Comparison of ENCODE assay signal across 9 cellular contexts in genomic region chr13:40969169-40969901, GRCh38. TPM values are rescaled to one million over a fixed set of nuclear protein-coding genes. Genes with fewer than 3 reads are reported as not detected.
DNase-seq lines count a peak whose midpoint lies in the region; ATAC-seq and TF ChIP-seq lines count a peak whose summit lies in the region.
"Had no signal": no experiment of that assay in that cellular context is flagged by ENCODE, and none has a peak within 500 bp of the region (broad histone marks: within the 10 kb centered on the region; RNA-seq: fewer than 3 reads in every experiment).

No MANE protein-coding gene starts in this region.

- H3K36me3 Mint-ChIP-seq in Caco-2 (ENCODE audit: insufficient read depth, unreplicated experiment) = peaks cover 32% of the 10 kb centered on the region
- H3K36me3 Mint-ChIP-seq in activated T-helper 2 cell treated with anti-CD3 and anti-CD28 coated beads, Interferon-gamma antibody, Interleukin-2, Interleukin-4, amounts not matched to agents 10 μg/mL and 5 μg/mL and 100 μg/mL, durations not matched to agents 14 hours and 24 hours and 36 hours (ENCODE audit: low read depth) = peaks cover 17% of the 10 kb centered on the region

- TF ChIP-seq CTCF in Caco-2 (IDR thresholded peaks at IDR 0.05; ENCODE audit: insufficient read depth in 1 of 2, low read depth in 1 of 2, low read length in 1 of 2, severe bottlenecking in 1 of 2, unreplicated experiment in 1 of 2) (no peak), GM13977 (IDR thresholded peaks at IDR 0.05; ENCODE audit: extremely low read depth, insufficient read depth, missing control alignments) (no peak)

- H3K9me3 Mint-ChIP-seq in Caco-2 (ENCODE audit: unreplicated experiment) = no peaks in the 10 kb centered on the region
- H3K9me3 Mint-ChIP-seq in activated T-helper 2 cell treated with anti-CD3 and anti-CD28 coated beads, Interferon-gamma antibody, Interleukin-2, Interleukin-4, amounts not matched to agents 10 μg/mL and 5 μg/mL and 100 μg/mL, durations not matched to agents 14 hours and 24 hours and 36 hours = no peaks in the 10 kb centered on the region

- no TSS peak for BruUV-seq in Caco-2 (replicated peaks; lab: Mats Ljungman, UMichigan)

- intact Hi-C loops in Caco-2 (cut with micrococcal nuclease; ENCODE audit: unreplicated experiment) = no loop called here
- intact Hi-C loops in activated T-helper 2 cell treated with anti-CD3 and anti-CD28 coated beads, Interferon-gamma antibody, Interleukin-2, Interleukin-4, amounts not matched to agents 10 μg/mL and 5 μg/mL and 100 μg/mL, durations not matched to agents 14 hours and 24 hours and 36 hours (cut with micrococcal nuclease) = no loop called here

- POLR2A ChIA-PET in Caco-2 (lab: Charles Lee) = no interaction called here

- H3K4me3 ChIP-seq in Caco-2 (ENCODE audit: low read depth, low read length) = no peak overlapping the region

- CTCF ChIA-PET in Caco-2 (lab: Charles Lee) = no interaction called here

- in situ Hi-C loops in GM13977 (cut with MboI; ENCODE audit: low pct_unique_long_range_greater_than_20kb, low sequenced_read_pairs, unreplicated experiment) = no loop called here

- DNase-seq in Caco-2 (no peak), SHP77 treated with DMSO at 0.1 percent for 48 hours (lab: John Stamatoyannopoulos, UW) (no peak), GM13977 (ENCODE audit: low spot score) (no peak), SK-N-DZ (ENCODE audit: low spot score) (no peak), 8988T (no peak)
- DNase-seq in activated T-helper 2 cell treated with anti-CD3 and anti-CD28 coated beads, Interferon-gamma antibody, Interleukin-2, Interleukin-4, amounts not matched to agents 10 μg/mL and 5 μg/mL and 100 μg/mL, durations not matched to agents 14 hours and 24 hours and 36 hours (ENCODE audit: low spot score) = no peak
- DNase-seq: central memory CD4-positive, alpha-beta T cell had no signal

- H3K36me3 ChIP-seq in Caco-2 (ENCODE audit: control insufficient read depth, insufficient read depth, low read length) = no peaks in the 10 kb centered on the region; the same call in 1 of the 2 replicates

- H3K27me3 ChIP-seq in Caco-2 (replicated peaks; ENCODE audit: control insufficient read depth, insufficient read depth, low read length) = no peaks in the 10 kb centered on the region

- H3K4me1 Mint-ChIP-seq in Caco-2 (ENCODE audit: low read depth, unreplicated experiment) = peaks cover 49% of the 10 kb centered on the region
- H3K4me1 Mint-ChIP-seq in activated T-helper 2 cell treated with anti-CD3 and anti-CD28 coated beads, Interferon-gamma antibody, Interleukin-2, Interleukin-4, amounts not matched to agents 10 μg/mL and 5 μg/mL and 100 μg/mL, durations not matched to agents 14 hours and 24 hours and 36 hours (ENCODE audit: low read depth) = peaks cover 65% of the 10 kb centered on the region

- H3K9me3 ChIP-seq in Caco-2 = no peaks in the 10 kb centered on the region

- H3K4me1 ChIP-seq in Caco-2 = peaks cover 63% of the 10 kb centered on the region

- ATAC-seq in GM19397 (IDR thresholded peaks at IDR 0.05; ENCODE audit: unreplicated experiment) = peak; percentile 77
- peak; percentile 68 for ATAC-seq in HG03378 (IDR thresholded peaks at IDR 0.05; ENCODE audit: unreplicated experiment)

- no peaks in the 10 kb centered on the region for H3K27me3 Mint-ChIP-seq in Caco-2 (ENCODE audit: insufficient read depth, unreplicated experiment)
- no peaks in the 10 kb centered on the region for H3K27me3 Mint-ChIP-seq in activated T-helper 2 cell treated with anti-CD3 and anti-CD28 coated beads, Interferon-gamma antibody, Interleukin-2, Interleukin-4, amounts not matched to agents 10 μg/mL and 5 μg/mL and 100 μg/mL, durations not matched to agents 14 hours and 24 hours and 36 hours (ENCODE audit: low read depth)

- peak overlapping the region; percentile 58 for H3K27ac Mint-ChIP-seq in Caco-2 (ENCODE audit: unreplicated experiment)
- H3K27ac Mint-ChIP-seq in activated T-helper 2 cell treated with anti-CD3 and anti-CD28 coated beads, Interferon-gamma antibody, Interleukin-2, Interleukin-4, amounts not matched to agents 10 μg/mL and 5 μg/mL and 100 μg/mL, durations not matched to agents 14 hours and 24 hours and 36 hours = peak overlapping the region; percentile 11

- no peak overlapping the region for H3K4me3 Mint-ChIP-seq in Caco-2 (ENCODE audit: unreplicated experiment)
- H3K4me3 Mint-ChIP-seq in activated T-helper 2 cell treated with anti-CD3 and anti-CD28 coated beads, Interferon-gamma antibody, Interleukin-2, Interleukin-4, amounts not matched to agents 10 μg/mL and 5 μg/mL and 100 μg/mL, durations not matched to agents 14 hours and 24 hours and 36 hours (ENCODE audit: low read depth) = no peak overlapping the region

RNA-seq across cellular contexts. Expression of gene ELF1, which starts 49.8 kb away (rescaled TPM):
- total RNA-seq in Caco-2 (2022) = 108 and 116 TPM in 2 replicates
- total RNA-seq in activated T-helper 2 cell treated with anti-CD3 and anti-CD28 coated beads, Interferon-gamma antibody, Interleukin-2, Interleukin-4, amounts not matched to agents 10 μg/mL and 5 μg/mL and 100 μg/mL, durations not matched to agents 14 hours and 24 hours and 36 hours = 65.3 and 68.1 TPM in 2 replicates
- polyA plus RNA-seq in SK-N-DZ (2014; cell fraction: cytosol; rRNA removed) = 2.1 and 2.9 TPM in 2 replicates
- polyA plus RNA-seq in SK-N-DZ (2014; cell fraction: nucleus; rRNA removed) = 1.3 and 4.8 TPM in 2 replicates
